1 cellular context compared by ENCODE assay signal in the genomic region with DNA sequence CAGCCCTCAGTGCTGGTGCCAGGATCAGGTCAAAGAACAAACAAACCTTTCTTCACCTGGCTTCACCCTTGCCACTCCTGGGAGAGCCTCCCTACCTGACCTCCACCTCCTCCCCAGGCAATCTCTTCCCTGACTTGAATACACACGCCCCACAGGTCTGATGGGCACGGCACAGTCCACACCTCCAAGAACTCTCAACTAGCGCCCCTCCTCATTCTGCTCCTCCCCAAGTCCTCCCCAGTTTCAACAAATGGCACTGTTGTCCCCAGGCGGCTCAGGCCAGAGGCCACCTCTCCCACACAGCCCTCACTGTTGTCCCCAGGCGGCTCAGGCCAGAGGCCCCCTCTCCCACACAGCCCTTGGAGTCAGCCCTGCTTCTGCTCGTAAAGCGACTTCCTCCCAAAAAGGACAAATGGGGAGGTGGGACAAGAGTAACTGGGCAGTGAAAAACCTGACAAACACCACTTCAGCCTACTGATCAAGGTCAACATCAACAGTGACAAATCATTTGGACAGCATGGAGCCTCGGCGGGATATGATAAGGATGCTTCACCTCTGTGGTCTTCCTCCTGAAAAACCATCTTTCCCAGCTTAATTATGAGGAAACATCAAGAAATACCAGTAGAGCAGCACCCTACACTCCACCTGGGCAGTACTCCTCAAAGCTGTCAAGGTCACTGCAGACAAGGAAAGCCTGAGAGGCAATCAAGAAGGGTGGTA.
A peak's percentile ranks its signal among the peaks of the same experiment; 100 is the strongest.
TF ChIP-seq lines count a peak whose summit lies in the region.

No MANE protein-coding gene starts in this region.

TF ChIP-seq in K562, 482 proteins besides CTCF, POLR2A, EP300 and RAD21 (continued from another document):
- TF ChIP-seq, protein P1, sequence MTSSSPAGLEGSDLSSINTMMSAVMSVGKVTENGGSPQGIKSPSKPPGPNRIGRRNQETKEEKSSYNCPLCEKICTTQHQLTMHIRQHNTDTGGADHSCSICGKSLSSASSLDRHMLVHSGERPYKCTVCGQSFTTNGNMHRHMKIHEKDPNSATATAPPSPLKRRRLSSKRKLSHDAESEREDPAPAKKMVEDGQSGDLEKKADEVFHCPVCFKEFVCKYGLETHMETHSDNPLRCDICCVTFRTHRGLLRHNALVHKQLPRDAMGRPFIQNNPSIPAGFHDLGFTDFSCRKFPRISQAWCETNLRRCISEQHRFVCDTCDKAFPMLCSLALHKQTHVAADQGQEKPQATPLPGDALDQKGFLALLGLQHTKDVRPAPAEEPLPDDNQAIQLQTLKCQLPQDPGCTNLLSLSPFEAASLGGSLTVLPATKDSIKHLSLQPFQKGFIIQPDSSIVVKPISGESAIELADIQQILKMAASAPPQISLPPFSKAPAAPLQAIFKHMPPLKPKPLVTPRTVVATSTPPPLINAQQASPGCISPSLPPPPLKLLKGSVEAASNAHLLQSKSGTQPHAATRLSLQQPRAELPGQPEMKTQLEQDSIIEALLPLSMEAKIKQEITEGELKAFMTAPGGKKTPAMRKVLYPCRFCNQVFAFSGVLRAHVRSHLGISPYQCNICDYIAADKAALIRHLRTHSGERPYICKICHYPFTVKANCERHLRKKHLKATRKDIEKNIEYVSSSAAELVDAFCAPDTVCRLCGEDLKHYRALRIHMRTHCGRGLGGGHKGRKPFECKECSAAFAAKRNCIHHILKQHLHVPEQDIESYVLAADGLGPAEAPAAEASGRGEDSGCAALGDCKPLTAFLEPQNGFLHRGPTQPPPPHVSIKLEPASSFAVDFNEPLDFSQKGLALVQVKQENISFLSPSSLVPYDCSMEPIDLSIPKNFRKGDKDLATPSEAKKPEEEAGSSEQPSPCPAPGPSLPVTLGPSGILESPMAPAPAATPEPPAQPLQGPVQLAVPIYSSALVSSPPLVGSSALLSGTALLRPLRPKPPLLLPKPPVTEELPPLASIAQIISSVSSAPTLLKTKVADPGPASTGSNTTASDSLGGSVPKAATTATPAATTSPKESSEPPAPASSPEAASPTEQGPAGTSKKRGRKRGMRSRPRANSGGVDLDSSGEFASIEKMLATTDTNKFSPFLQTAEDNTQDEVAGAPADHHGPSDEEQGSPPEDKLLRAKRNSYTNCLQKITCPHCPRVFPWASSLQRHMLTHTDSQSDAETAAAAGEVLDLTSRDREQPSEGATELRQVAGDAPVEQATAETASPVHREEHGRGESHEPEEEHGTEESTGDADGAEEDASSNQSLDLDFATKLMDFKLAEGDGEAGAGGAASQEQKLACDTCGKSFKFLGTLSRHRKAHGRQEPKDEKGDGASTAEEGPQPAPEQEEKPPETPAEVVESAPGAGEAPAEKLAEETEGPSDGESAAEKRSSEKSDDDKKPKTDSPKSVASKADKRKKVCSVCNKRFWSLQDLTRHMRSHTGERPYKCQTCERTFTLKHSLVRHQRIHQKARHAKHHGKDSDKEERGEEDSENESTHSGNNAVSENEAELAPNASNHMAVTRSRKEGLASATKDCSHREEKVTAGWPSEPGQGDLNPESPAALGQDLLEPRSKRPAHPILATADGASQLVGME (CRISPR knock-in tag; IDR thresholded peaks at IDR 0.05) = no peak
- TF ChIP-seq XRCC4 (IDR thresholded peaks at IDR 0.05; ENCODE audit: extremely low read depth, insufficient read depth, insufficient read length) (no peak), OTX1 (CRISPR knock-in tag; IDR thresholded peaks at IDR 0.05) (no peak), TAF9B (IDR thresholded peaks at IDR 0.05; ENCODE audit: partially characterized antibody) (no peak), HIVEP1 (CRISPR knock-in tag; IDR thresholded peaks at IDR 0.05) (no peak), CBFA2T2 (conservative IDR thresholded peaks at IDR 0.05) (peak; percentile 30; the same call in 1 of the 2 replicates), KLF10 (CRISPR knock-in tag; IDR thresholded peaks at IDR 0.05) (no peak), NR3C1 (CRISPR knock-in tag; IDR thresholded peaks at IDR 0.05) (no peak), TCF7L2 (IDR thresholded peaks at IDR 0.05; ENCODE audit: low read depth, low read length) (no peak), ZKSCAN3 (CRISPR knock-in tag; IDR thresholded peaks at IDR 0.05) (no peak), ARNT (IDR thresholded peaks at IDR 0.05) (no peak), ZNF133 (CRISPR knock-in tag; IDR thresholded peaks at IDR 0.05) (no peak), TRIM28 (IDR thresholded peaks at IDR 0.05) (no peak), MYNN (IDR thresholded peaks at IDR 0.05) (no peak), MYNN (CRISPR knock-in tag; IDR thresholded peaks at IDR 0.05) (no peak), CTBP1 (IDR thresholded peaks at IDR 0.05; ENCODE audit: borderline replicate concordance) (peak; percentile 84), BRCA1 (IDR thresholded peaks at IDR 0.05) (no peak), BRCA1 (CRISPR knock-in tag; IDR thresholded peaks at IDR 0.05) (no peak), ARID1B (IDR thresholded peaks at IDR 0.05) (peak; percentile 74), PHTF2 (CRISPR knock-in tag; IDR thresholded peaks at IDR 0.05) (no peak), CBX1 (IDR thresholded peaks at IDR 0.05; ENCODE audit: low read depth) (no peak), ZNF197 (CRISPR knock-in tag; IDR thresholded peaks at IDR 0.05; ENCODE audit: low read depth) (no peak), TBP (optimal IDR thresholded peaks at IDR 0.05; ENCODE audit: low read depth, low read length) (no peak), POLR2G (IDR thresholded peaks at IDR 0.05; ENCODE audit: low read depth, low read length) (no peak), NCOR1 (IDR thresholded peaks at IDR 0.05) (0 out of 2 replicates have a peak, but pooled peaks have one; percentile 25), GATAD2A (IDR thresholded peaks at IDR 0.05) (no peak), BHLHE40 (IDR thresholded peaks at IDR 0.05; ENCODE audit: low read length) (no peak), NRF1 (conservative IDR thresholded peaks at IDR 0.05 in 1 of 2, IDR thresholded peaks at IDR 0.05 in 1 of 2) (no peak; a peak in 2 of 4 replicates), RBM17 (IDR thresholded peaks at IDR 0.05; ENCODE audit: borderline replicate concordance, low read depth, low read length) (no peak), ZNF124 (CRISPR knock-in tag; IDR thresholded peaks at IDR 0.05) (no peak), RBBP5 (IDR thresholded peaks at IDR 0.05; ENCODE audit: borderline replicate concordance, insufficient read depth, low read length, poor library complexity, severe bottlenecking) (no peak), RBM39 (optimal IDR thresholded peaks at IDR 0.05; ENCODE audit: low read depth, low read length) (no peak)
- TF ChIP-seq, protein P2, sequence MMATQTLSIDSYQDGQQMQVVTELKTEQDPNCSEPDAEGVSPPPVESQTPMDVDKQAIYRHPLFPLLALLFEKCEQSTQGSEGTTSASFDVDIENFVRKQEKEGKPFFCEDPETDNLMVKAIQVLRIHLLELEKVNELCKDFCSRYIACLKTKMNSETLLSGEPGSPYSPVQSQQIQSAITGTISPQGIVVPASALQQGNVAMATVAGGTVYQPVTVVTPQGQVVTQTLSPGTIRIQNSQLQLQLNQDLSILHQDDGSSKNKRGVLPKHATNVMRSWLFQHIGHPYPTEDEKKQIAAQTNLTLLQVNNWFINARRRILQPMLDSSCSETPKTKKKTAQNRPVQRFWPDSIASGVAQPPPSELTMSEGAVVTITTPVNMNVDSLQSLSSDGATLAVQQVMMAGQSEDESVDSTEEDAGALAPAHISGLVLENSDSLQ (IDR thresholded peaks at IDR 0.05) = peak; percentile 29; the same call in 1 of the 2 replicates
- TF ChIP-seq, protein P3, sequence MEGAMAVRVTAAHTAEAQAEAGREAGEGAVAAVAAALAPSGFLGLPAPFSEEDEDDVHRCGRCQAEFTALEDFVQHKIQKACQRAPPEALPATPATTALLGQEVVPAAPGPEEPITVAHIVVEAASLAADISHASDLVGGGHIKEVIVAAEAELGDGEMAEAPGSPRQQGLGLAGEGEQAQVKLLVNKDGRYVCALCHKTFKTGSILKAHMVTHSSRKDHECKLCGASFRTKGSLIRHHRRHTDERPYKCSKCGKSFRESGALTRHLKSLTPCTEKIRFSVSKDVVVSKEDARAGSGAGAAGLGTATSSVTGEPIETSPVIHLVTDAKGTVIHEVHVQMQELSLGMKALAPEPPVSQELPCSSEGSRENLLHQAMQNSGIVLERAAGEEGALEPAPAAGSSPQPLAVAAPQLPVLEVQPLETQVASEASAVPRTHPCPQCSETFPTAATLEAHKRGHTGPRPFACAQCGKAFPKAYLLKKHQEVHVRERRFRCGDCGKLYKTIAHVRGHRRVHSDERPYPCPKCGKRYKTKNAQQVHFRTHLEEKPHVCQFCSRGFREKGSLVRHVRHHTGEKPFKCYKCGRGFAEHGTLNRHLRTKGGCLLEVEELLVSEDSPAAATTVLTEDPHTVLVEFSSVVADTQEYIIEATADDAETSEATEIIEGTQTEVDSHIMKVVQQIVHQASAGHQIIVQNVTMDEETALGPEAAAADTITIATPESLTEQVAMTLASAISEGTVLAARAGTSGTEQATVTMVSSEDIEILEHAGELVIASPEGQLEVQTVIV (CRISPR knock-in tag; IDR thresholded peaks at IDR 0.05; ENCODE audit: borderline replicate concordance) = no peak
- TF ChIP-seq, protein P4, sequence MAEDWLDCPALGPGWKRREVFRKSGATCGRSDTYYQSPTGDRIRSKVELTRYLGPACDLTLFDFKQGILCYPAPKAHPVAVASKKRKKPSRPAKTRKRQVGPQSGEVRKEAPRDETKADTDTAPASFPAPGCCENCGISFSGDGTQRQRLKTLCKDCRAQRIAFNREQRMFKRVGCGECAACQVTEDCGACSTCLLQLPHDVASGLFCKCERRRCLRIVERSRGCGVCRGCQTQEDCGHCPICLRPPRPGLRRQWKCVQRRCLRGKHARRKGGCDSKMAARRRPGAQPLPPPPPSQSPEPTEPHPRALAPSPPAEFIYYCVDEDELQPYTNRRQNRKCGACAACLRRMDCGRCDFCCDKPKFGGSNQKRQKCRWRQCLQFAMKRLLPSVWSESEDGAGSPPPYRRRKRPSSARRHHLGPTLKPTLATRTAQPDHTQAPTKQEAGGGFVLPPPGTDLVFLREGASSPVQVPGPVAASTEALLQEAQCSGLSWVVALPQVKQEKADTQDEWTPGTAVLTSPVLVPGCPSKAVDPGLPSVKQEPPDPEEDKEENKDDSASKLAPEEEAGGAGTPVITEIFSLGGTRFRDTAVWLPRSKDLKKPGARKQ (CRISPR knock-in tag; IDR thresholded peaks at IDR 0.05) = no peak
- TF ChIP-seq, protein P5, sequence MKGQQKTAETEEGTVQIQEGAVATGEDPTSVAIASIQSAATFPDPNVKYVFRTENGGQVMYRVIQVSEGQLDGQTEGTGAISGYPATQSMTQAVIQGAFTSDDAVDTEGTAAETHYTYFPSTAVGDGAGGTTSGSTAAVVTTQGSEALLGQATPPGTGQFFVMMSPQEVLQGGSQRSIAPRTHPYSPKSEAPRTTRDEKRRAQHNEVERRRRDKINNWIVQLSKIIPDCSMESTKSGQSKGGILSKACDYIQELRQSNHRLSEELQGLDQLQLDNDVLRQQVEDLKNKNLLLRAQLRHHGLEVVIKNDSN (CRISPR knock-in tag; IDR thresholded peaks at IDR 0.05) = no peak
- TF ChIP-seq, protein P6, sequence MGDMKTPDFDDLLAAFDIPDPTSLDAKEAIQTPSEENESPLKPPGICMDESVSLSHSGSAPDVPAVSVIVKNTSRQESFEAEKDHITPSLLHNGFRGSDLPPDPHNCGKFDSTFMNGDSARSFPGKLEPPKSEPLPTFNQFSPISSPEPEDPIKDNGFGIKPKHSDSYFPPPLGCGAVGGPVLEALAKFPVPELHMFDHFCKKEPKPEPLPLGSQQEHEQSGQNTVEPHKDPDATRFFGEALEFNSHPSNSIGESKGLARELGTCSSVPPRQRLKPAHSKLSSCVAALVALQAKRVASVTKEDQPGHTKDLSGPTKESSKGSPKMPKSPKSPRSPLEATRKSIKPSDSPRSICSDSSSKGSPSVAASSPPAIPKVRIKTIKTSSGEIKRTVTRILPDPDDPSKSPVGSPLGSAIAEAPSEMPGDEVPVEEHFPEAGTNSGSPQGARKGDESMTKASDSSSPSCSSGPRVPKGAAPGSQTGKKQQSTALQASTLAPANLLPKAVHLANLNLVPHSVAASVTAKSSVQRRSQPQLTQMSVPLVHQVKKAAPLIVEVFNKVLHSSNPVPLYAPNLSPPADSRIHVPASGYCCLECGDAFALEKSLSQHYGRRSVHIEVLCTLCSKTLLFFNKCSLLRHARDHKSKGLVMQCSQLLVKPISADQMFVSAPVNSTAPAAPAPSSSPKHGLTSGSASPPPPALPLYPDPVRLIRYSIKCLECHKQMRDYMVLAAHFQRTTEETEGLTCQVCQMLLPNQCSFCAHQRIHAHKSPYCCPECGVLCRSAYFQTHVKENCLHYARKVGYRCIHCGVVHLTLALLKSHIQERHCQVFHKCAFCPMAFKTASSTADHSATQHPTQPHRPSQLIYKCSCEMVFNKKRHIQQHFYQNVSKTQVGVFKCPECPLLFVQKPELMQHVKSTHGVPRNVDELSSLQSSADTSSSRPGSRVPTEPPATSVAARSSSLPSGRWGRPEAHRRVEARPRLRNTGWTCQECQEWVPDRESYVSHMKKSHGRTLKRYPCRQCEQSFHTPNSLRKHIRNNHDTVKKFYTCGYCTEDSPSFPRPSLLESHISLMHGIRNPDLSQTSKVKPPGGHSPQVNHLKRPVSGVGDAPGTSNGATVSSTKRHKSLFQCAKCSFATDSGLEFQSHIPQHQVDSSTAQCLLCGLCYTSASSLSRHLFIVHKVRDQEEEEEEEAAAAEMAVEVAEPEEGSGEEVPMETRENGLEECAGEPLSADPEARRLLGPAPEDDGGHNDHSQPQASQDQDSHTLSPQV (IDR thresholded peaks at IDR 0.05) = 0 out of 2 replicates have a peak, but pooled peaks have one; percentile 30
